In genomic region chr12:108649668-108650067, GRCh38 we compare ENCODE assay signal across 12 cellular contexts. TPM values are rescaled to one million over a fixed set of nuclear protein-coding genes. Genes with fewer than 3 reads are reported as not detected.
A peak's percentile ranks its signal among the peaks of the same experiment; 100 is the strongest.
DNase-seq lines count a peak whose midpoint lies in the region; ATAC-seq and TF ChIP-seq lines count a peak whose summit lies in the region.
"Had no signal": no experiment of that assay in that cellular context is flagged by ENCODE, and none has a peak within 500 bp of the region (broad histone marks: within the 10 kb centered on the region; RNA-seq: fewer than 3 reads in every experiment).

No MANE protein-coding gene starts in this region.

- peaks cover 2% of the 10 kb centered on the region for H3K36me3 Mint-ChIP-seq in activated naive CD4-positive, alpha-beta T cell treated with anti-CD3 and anti-CD28 coated beads, Interleukin-2, amount 50 U/mL, for 24 hours
- peaks cover 74% of the 10 kb centered on the region for H3K36me3 Mint-ChIP-seq in activated B cell treated with CpG ODN at 0.5 μM for 24 hours (ENCODE audit: low read depth)
- H3K36me3 Mint-ChIP-seq in stimulated activated naive B cell treated with anti-CD40 and anti-IgM and Interleukin-4, amounts not matched to agents 10 μg/mL and 1 μg/mL and 100 μg/mL, for 72 hours, result peaks cover 30 to 48% of the 10 kb centered on the region in 2 donors

- no peak overlapping the region for H3K4me3 Mint-ChIP-seq in activated naive CD4-positive, alpha-beta T cell treated with anti-CD3 and anti-CD28 coated beads, Interleukin-2, amount 50 U/mL, for 24 hours
- H3K4me3 Mint-ChIP-seq in activated B cell treated with CpG ODN at 0.5 μM for 24 hours, result no peak overlapping the region
- H3K4me3 Mint-ChIP-seq in stimulated activated naive B cell treated with anti-CD40 and anti-IgM and Interleukin-4, amounts not matched to agents 10 μg/mL and 1 μg/mL and 100 μg/mL, for 72 hours, result no peak overlapping the region
- H3K4me3 Mint-ChIP-seq: T-helper 2 cell treated with Interferon-gamma antibody and Interleukin-4, amounts not matched to agents 5 μg/mL and 100 μg/mL, for 36 hours had no signal

- peak overlapping the region; percentile 53 for H3K27ac Mint-ChIP-seq in activated naive CD4-positive, alpha-beta T cell treated with anti-CD3 and anti-CD28 coated beads, Interleukin-2, amount 50 U/mL, for 24 hours
- H3K27ac Mint-ChIP-seq in activated B cell treated with CpG ODN at 0.5 μM for 24 hours, result peak overlapping the region; percentile 37
- peak overlapping the region; percentile 3 for H3K27ac Mint-ChIP-seq in stimulated activated naive B cell treated with anti-CD40 and anti-IgM and Interleukin-4, amounts not matched to agents 10 μg/mL and 1 μg/mL and 100 μg/mL, for 72 hours
- H3K27ac Mint-ChIP-seq: T-helper 2 cell treated with Interferon-gamma antibody and Interleukin-4, amounts not matched to agents 5 μg/mL and 100 μg/mL, for 36 hours had no signal

- CTCF ChIA-PET in activated B cell treated with CpG ODN at 0.5 μM for 24 hours (lab: Charles Lee), result interaction anchor here (1.2 to 1.5 kb wide), 2 partner anchors 32 to 87 kb away, joined by 3 to 4 read pairs; partner anchors contain the start of gene ISCU

- no peaks in the 10 kb centered on the region for H3K9me3 Mint-ChIP-seq in activated naive CD4-positive, alpha-beta T cell treated with anti-CD3 and anti-CD28 coated beads, Interleukin-2, amount 50 U/mL, for 24 hours
- H3K9me3 Mint-ChIP-seq in activated B cell treated with CpG ODN at 0.5 μM for 24 hours, result no peaks in the 10 kb centered on the region
- no peaks in the 10 kb centered on the region for H3K9me3 Mint-ChIP-seq in stimulated activated naive B cell treated with anti-CD40 and anti-IgM and Interleukin-4, amounts not matched to agents 10 μg/mL and 1 μg/mL and 100 μg/mL, for 72 hours
- H3K9me3 Mint-ChIP-seq: T-helper 2 cell treated with Interferon-gamma antibody and Interleukin-4, amounts not matched to agents 5 μg/mL and 100 μg/mL, for 36 hours had no signal

- H3K27me3 Mint-ChIP-seq in activated naive CD4-positive, alpha-beta T cell treated with anti-CD3 and anti-CD28 coated beads, Interleukin-2, amount 50 U/mL, for 24 hours, result no peaks in the 10 kb centered on the region
- H3K27me3 Mint-ChIP-seq in activated B cell treated with CpG ODN at 0.5 μM for 24 hours, result no peaks in the 10 kb centered on the region
- no peaks in the 10 kb centered on the region for H3K27me3 Mint-ChIP-seq in stimulated activated naive B cell treated with anti-CD40 and anti-IgM and Interleukin-4, amounts not matched to agents 10 μg/mL and 1 μg/mL and 100 μg/mL, for 72 hours

- intact Hi-C loops in activated B cell treated with CpG ODN at 0.5 μM for 24 hours (cut with micrococcal nuclease), result no loop called here

- ATAC-seq in activated B cell treated with CpG ODN at 0.5 μM for 24 hours (ENCODE audit: low read depth) (no peak), GM18520 (IDR thresholded peaks at IDR 0.05; ENCODE audit: unreplicated experiment) (no peak)
- no peak for ATAC-seq in stimulated activated naive B cell treated with anti-CD40 and anti-IgM and Interleukin-4, amounts not matched to agents 10 μg/mL and 1 μg/mL and 100 μg/mL, for 72 hours (replicated peaks)

- POLR2A ChIA-PET in activated B cell treated with CpG ODN at 0.5 μM for 24 hours (lab: Charles Lee), result interaction anchor here (0.7 to 1.2 kb wide), 4 partner anchors 10 to 14 kb away, joined by 3 to 7 read pairs (median 4); no protein-coding TSS in a partner anchor

- H3K4me1 Mint-ChIP-seq in activated naive CD4-positive, alpha-beta T cell treated with anti-CD3 and anti-CD28 coated beads, Interleukin-2, amount 50 U/mL, for 24 hours, result peaks cover 46% of the 10 kb centered on the region
- peaks cover 52% of the 10 kb centered on the region for H3K4me1 Mint-ChIP-seq in activated B cell treated with CpG ODN at 0.5 μM for 24 hours
- H3K4me1 Mint-ChIP-seq in stimulated activated naive B cell treated with anti-CD40 and anti-IgM and Interleukin-4, amounts not matched to agents 10 μg/mL and 1 μg/mL and 100 μg/mL, for 72 hours, result peaks cover 39 to 69% of the 10 kb centered on the region in 2 donors

- no peak for DNase-seq in activated naive CD4-positive, alpha-beta T cell (lab: John Stamatoyannopoulos, UW)
- DNase-seq in activated B cell treated with CpG ODN at 0.5 μM for 24 hours (no peak), fibroblast of peridontal ligament (ENCODE audit: extremely low read depth) (peak; percentile 78), GOT3 (lab: John Stamatoyannopoulos, UW) (no peak), 8988T (no peak)
- DNase-seq in stimulated activated naive B cell treated with anti-CD40 and anti-IgM and Interleukin-4, amounts not matched to agents 10 μg/mL and 1 μg/mL and 100 μg/mL, for 72 hours, result no peak
- DNase-seq: BE2C, MM.1S, NCI-H526 had no signal

- TF ChIP-seq CTCF in activated B cell treated with CpG ODN at 0.5 μM for 24 hours (IDR thresholded peaks at IDR 0.05), result no peak

RNA-seq across cellular contexts. Expression of gene SELPLG, which starts 16.0 kb away (rescaled TPM):
- total RNA-seq in activated B cell treated with CpG ODN at 0.5 μM for 24 hours, result 1.8 and 2.0 TPM in 2 replicates

RNA-seq across cellular contexts. Expression of gene TMEM119, which starts 51.8 kb away (rescaled TPM):
- total RNA-seq in activated B cell treated with CpG ODN at 0.5 μM for 24 hours, result not detected in 2 replicates

Comparison
In these comparisons a context has a peak if more than half of its experiments do, and no peak if none do; other contexts are left out.
1. H3K27ac Mint-ChIP-seq: peak in every context shown above with its lines; median percentile 53 in activated naive CD4-positive, alpha-beta T cell treated with anti-CD3 and anti-CD28 coated beads, Interleukin-2, amount 50 U/mL, for 24 hours; 37 in activated B cell treated with CpG ODN at 0.5 μM for 24 hours; 3 in stimulated activated naive B cell treated with anti-CD40 and anti-IgM and Interleukin-4, amounts not matched to agents 10 μg/mL and 1 μg/mL and 100 μg/mL, for 72 hours.